ENCODE assay signal across 8 cellular contexts in the genomic region with DNA sequence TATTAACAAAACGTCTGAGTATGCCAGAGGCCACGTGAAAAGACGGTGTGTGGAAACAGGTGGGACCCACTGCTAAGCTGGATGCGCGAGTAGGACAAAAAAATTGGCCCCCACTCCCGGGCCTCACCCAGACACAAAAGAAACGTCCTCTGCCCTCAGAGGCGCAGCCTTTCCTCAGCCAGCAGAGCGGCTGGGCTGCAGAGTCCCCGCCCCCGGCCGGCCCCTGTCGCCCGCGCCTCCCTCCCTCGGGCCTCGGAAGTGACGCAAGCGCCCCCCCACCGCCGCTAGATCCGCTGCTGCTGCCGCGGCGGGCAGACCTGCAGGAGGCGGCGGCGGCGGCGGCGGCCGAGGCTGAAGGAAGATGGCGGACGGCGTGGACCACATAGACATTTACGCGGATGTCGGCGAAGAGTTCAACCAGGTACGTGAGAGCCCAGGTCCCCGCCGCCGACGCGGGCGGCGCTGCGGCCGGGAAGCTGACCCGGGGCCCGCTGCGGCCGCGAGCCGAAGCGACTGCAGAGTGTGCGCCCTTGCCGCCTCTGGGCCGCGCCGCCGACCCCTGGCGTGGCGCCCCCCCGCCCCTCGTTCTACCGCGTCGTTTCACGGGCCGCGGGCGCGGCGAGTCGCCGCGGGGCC. TPM values are rescaled to one million over a fixed set of nuclear protein-coding genes. Genes with fewer than 3 reads are reported as not detected.
DNase-seq lines count a peak whose midpoint lies in the region; ATAC-seq and TF ChIP-seq lines count a peak whose summit lies in the region.

A gene with protein sequence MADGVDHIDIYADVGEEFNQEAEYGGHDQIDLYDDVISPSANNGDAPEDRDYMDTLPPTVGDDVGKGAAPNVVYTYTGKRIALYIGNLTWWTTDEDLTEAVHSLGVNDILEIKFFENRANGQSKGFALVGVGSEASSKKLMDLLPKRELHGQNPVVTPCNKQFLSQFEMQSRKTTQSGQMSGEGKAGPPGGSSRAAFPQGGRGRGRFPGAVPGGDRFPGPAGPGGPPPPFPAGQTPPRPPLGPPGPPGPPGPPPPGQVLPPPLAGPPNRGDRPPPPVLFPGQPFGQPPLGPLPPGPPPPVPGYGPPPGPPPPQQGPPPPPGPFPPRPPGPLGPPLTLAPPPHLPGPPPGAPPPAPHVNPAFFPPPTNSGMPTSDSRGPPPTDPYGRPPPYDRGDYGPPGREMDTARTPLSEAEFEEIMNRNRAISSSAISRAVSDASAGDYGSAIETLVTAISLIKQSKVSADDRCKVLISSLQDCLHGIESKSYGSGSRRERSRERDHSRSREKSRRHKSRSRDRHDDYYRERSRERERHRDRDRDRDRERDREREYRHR (plus strand): TSS at position 284 of the 636 bp plus-strand sequence. CDS start 78 bp downstream, at position 362.

- ATAC-seq in GM19372 (IDR thresholded peaks at IDR 0.05; ENCODE audit: low read depth, unreplicated experiment) (peak; percentile 91), HG03521 (IDR thresholded peaks at IDR 0.05; ENCODE audit: unreplicated experiment) (peak; percentile 94)

- peaks cover 20% of the 10 kb centered on the region for H3K36me3 Mint-ChIP-seq in activated CD4-positive, alpha-beta T cell treated with anti-CD3 and anti-CD28 coated beads, Interleukin-2, amount 10 ng/mL, durations not matched to agents 7 days and 5 days (ENCODE audit: low read depth)

- peak within 1 kb of the TSS; percentile 98 for H3K4me3 ChIP-seq in coronary artery

- TF ChIP-seq CTCF in C4-2B (conservative IDR thresholded peaks at IDR 0.05) (no peak), coronary artery (IDR thresholded peaks at IDR 0.05) (no peak)

- H3K27me3 Mint-ChIP-seq in activated CD4-positive, alpha-beta T cell treated with anti-CD3 and anti-CD28 coated beads, Interleukin-2, amount 10 ng/mL, durations not matched to agents 7 days and 5 days: no peaks in the 10 kb centered on the region

- peak within 1 kb of the TSS; percentile 99 for H3K27ac Mint-ChIP-seq in activated CD4-positive, alpha-beta T cell treated with anti-CD3 and anti-CD28 coated beads, Interleukin-2, amount 10 ng/mL, durations not matched to agents 7 days and 5 days

- POLR2A ChIA-PET in activated CD4-positive, alpha-beta T cell treated with anti-CD3 and anti-CD28 coated beads, Interleukin-2, amount 10 ng/mL, durations not matched to agents 7 days and 5 days (lab: Charles Lee): no interaction called here

- no peaks in the 10 kb centered on the region for H3K9me3 Mint-ChIP-seq in activated CD4-positive, alpha-beta T cell treated with anti-CD3 and anti-CD28 coated beads, Interleukin-2, amount 10 ng/mL, durations not matched to agents 7 days and 5 days

- CTCF ChIA-PET in activated CD4-positive, alpha-beta T cell treated with anti-CD3 and anti-CD28 coated beads, Interleukin-2, amount 10 ng/mL, durations not matched to agents 7 days and 5 days (lab: Charles Lee): interaction anchor here (0.6 kb wide), 1 partner anchor 140 kb away, joined by 3 read pairs; no protein-coding TSS in a partner anchor

- DNase-seq in NCI-H69 (lab: John Stamatoyannopoulos, UW): peak; percentile 95
- DNase-seq in activated CD4-positive, alpha-beta T cell treated with anti-CD3 and anti-CD28 coated beads, Interleukin-2, amount 10 ng/mL, durations not matched to agents 7 days and 5 days: peak; percentile 95
- DNase-seq in coronary artery (ENCODE audit: low spot score): peak; percentile 96
- DNase-seq in left kidney (ENCODE audit: low read depth, low spot score): peak; percentile 98
- DNase-seq in stimulated activated CD4-positive, alpha-beta T cell treated with anti-CD3 and anti-CD28 coated beads, Interleukin-1b, Interleukin-23, amount 100 ng/mL, for 48 hours: peak; percentile 97

- H3K4me1 Mint-ChIP-seq in activated CD4-positive, alpha-beta T cell treated with anti-CD3 and anti-CD28 coated beads, Interleukin-2, amount 10 ng/mL, durations not matched to agents 7 days and 5 days: peaks cover 47% of the 10 kb centered on the region

- peak within 1 kb of the TSS; percentile 100 for H3K4me3 Mint-ChIP-seq in activated CD4-positive, alpha-beta T cell treated with anti-CD3 and anti-CD28 coated beads, Interleukin-2, amount 10 ng/mL, durations not matched to agents 7 days and 5 days

- H3K27ac ChIP-seq in C4-2B (peak within 1 kb of the TSS; percentile 87), coronary artery (peak within 1 kb of the TSS; percentile 83 to 99)

RNA-seq across cellular contexts. Expression of the gene that starts here (rescaled TPM):
- total RNA-seq in activated CD4-positive, alpha-beta T cell treated with anti-CD3 and anti-CD28 coated beads, Interleukin-2, amount 10 ng/mL, durations not matched to agents 7 days and 5 days: 10 to 100 TPM; 94.4 to 97.4 TPM

Comparison
In these comparisons a context has a peak if more than half of its experiments do, and no peak if none do; other contexts are left out.
1. Peak in every context shown above with its lines: DNase-seq, ATAC-seq, H3K4me3 ChIP-seq and H3K27ac ChIP-seq.